Comparison of ENCODE assay signal across 7 cellular contexts in genomic region chr1:119367332-119368124, GRCh38. TPM values are rescaled to one million over a fixed set of nuclear protein-coding genes. Genes with fewer than 3 reads are reported as not detected.
DNase-seq lines count a peak whose midpoint lies in the region; ATAC-seq, FAIRE-seq and TF ChIP-seq lines count a peak whose summit lies in the region.

No MANE protein-coding gene starts in this region.

- TF ChIP-seq CTCF in WI38 (IDR thresholded peaks at IDR 0.05; ENCODE audit: low read depth, low read length), result peak; percentile 87
- TF ChIP-seq CTCF in tibial nerve (IDR thresholded peaks at IDR 0.05), result peak; percentile 57 to 86 (median 71)

- H3K4me3 ChIP-seq in WI38 (ENCODE audit: low read depth, low read length) (no peak overlapping the region), tibial nerve (no peak overlapping the region)

- H3K4me1 ChIP-seq in tibial nerve, result no peaks in the 10 kb centered on the region

- H3K27ac ChIP-seq in tibial nerve, result no peak overlapping the region

- H3K9me3 ChIP-seq in tibial nerve, result no peaks in the 10 kb centered on the region

- no peak for FAIRE-seq in HTR-8/SVneo (lab: Jason Lieb, UNC)

- 63 to 68% methylated on average over 13 of the region's 13 CpGs for WGBS in tibial nerve, 2 donors

- TF ChIP-seq EP300 in tibial nerve (IDR thresholded peaks at IDR 0.05), result no peak

- DNase-seq in GM03348 (ENCODE audit: low spot score) (peak; percentile 82), HTR-8/SVneo (ENCODE audit: insufficient read length, low spot score) (peak; percentile 22), iPS-NIHi7 (ENCODE audit: extremely low spot score) (peak; percentile 64), tibial nerve (ENCODE audit: low spot score in 2 of 2) (no peak)
- DNase-seq in activated CD4-positive, alpha-beta T cell treated with anti-CD3 and anti-CD28 coated beads for 1 hour, result no peak

- no peak for ATAC-seq in HG03108 (IDR thresholded peaks at IDR 0.05; ENCODE audit: unreplicated experiment)

- no peaks in the 10 kb centered on the region for H3K36me3 ChIP-seq in tibial nerve

- no peaks in the 10 kb centered on the region for H3K27me3 ChIP-seq in tibial nerve

- no peak for TF ChIP-seq POLR2A in tibial nerve (IDR thresholded peaks at IDR 0.05)

RNA-seq across cellular contexts. Expression of gene HAO2, which starts 1.1 kb away (rescaled TPM):
- total RNA-seq in tibial nerve, result not detected

RNA-seq across cellular contexts. Expression of gene HSD3B2, which starts 47.4 kb away (rescaled TPM):
- total RNA-seq in tibial nerve, result 1 to 10 TPM in 1 of 4 donors, not detected in 3; 3.9 TPM

Comparison
In these comparisons a context has a peak if more than half of its experiments do, and no peak if none do; other contexts are left out.
1. DNase-seq: peak in GM03348 (single experiment), HTR-8/SVneo (single experiment) and iPS-NIHi7 (single experiment); none in tibial nerve (0 of 2) and activated CD4-positive, alpha-beta T cell treated with anti-CD3 and anti-CD28 coated beads for 1 hour (single experiment).